Comparison of ENCODE assay signal across 8 cellular contexts in genomic region chr7:133081605-133082389, GRCh38. TPM values are rescaled to one million over a fixed set of nuclear protein-coding genes. Genes with fewer than 3 reads are reported as not detected.
DNase-seq lines count a peak whose midpoint lies in the region; ATAC-seq and TF ChIP-seq lines count a peak whose summit lies in the region.

CHCHD3 (minus strand) TSS chr7:133082090; CDS start chr7:133081937, 153 bp downstream.

- no peaks in the 10 kb centered on the region for H3K27me3 Mint-ChIP-seq in activated T-cell treated with anti-CD3 and anti-CD28 coated beads, Interleukin-2, amount 50 U/mL, for 24 hours

- H3K4me3 Mint-ChIP-seq in activated T-cell treated with anti-CD3 and anti-CD28 coated beads, Interleukin-2, amount 50 U/mL, for 24 hours: peak within 1 kb of the TSS; percentile 86

- DNase-seq in DMS153 treated with DMSO at 0.1 percent for 48 hours (lab: John Stamatoyannopoulos, UW; ENCODE audit: unreplicated experiment): peak; percentile 95
- peak; percentile 99 for DNase-seq in KBM-7
- peak; percentile 95 for DNase-seq in activated T-cell treated with anti-CD3 and anti-CD28 coated beads, Interleukin-2, amount 50 U/mL, for 24 hours
- peak; percentile 80 for DNase-seq in epithelial cell of proximal tubule (ENCODE audit: low read depth)
- peak; percentile 99 for DNase-seq in mucosa of gallbladder (ENCODE audit: low spot score)
- DNase-seq in stimulated activated CD8-positive, alpha-beta memory T cell treated with anti-CD3 and anti-CD28 coated beads, Interleukin-4, amount 100 ng/mL, for 4 hours (ENCODE audit: low read depth in 2 of 2, low spot score in 1 of 2): peak; percentile 87 to 93

- no peak for TF ChIP-seq CTCF in epithelial cell of proximal tubule (conservative IDR thresholded peaks at IDR 0.05; ENCODE audit: low read depth, low read length)

- peaks cover 35% of the 10 kb centered on the region for H3K4me1 Mint-ChIP-seq in activated T-cell treated with anti-CD3 and anti-CD28 coated beads, Interleukin-2, amount 50 U/mL, for 24 hours (ENCODE audit: low read depth)

- peaks cover 41% of the 10 kb centered on the region for H3K36me3 Mint-ChIP-seq in activated T-cell treated with anti-CD3 and anti-CD28 coated beads, Interleukin-2, amount 50 U/mL, for 24 hours (ENCODE audit: low read depth)

- H3K4me3 ChIP-seq in epithelial cell of proximal tubule (ENCODE audit: low read depth, low read length): peak within 1 kb of the TSS; percentile 79

- peak; percentile 99 for ATAC-seq in GM21717 (IDR thresholded peaks at IDR 0.05; ENCODE audit: unreplicated experiment)

- H3K27ac Mint-ChIP-seq in activated T-cell treated with anti-CD3 and anti-CD28 coated beads, Interleukin-2, amount 50 U/mL, for 24 hours: peak within 1 kb of the TSS; percentile 97

- no peaks in the 10 kb centered on the region for H3K9me3 Mint-ChIP-seq in activated T-cell treated with anti-CD3 and anti-CD28 coated beads, Interleukin-2, amount 50 U/mL, for 24 hours

- in situ Hi-C loops in KBM-7 (cut with MboI; ENCODE audit: low pct_unique_long_range_greater_than_20kb, low sequenced_read_pairs): no loop called here

TF ChIP-seq in PFSK-1, 5 proteins besides CTCF, POLR2A, EP300 and RAD21:
- TF ChIP-seq REST (IDR thresholded peaks at IDR 0.05; ENCODE audit: insufficient read depth in 1 of 2, low read depth in 2 of 2, low read length in 2 of 2): no peak
- TF ChIP-seq POLR2AphosphoS5 (IDR thresholded peaks at IDR 0.05; ENCODE audit: low read depth, low read length): peak; percentile 85
- peak; percentile 77 for TF ChIP-seq FOXP2 (optimal IDR thresholded peaks at IDR 0.05; ENCODE audit: borderline replicate concordance, extremely low read depth, extremely low read length, insufficient read depth)
- no peak for TF ChIP-seq SIN3A (IDR thresholded peaks at IDR 0.05; ENCODE audit: borderline replicate concordance, insufficient read depth, low read length)
- TF ChIP-seq TAF1 (IDR thresholded peaks at IDR 0.05; ENCODE audit: borderline replicate concordance, insufficient read depth, low read length): no peak

RNA-seq across cellular contexts. Expression of gene CHCHD3, which starts in this region (rescaled TPM):
- 90.7 TPM for polyA plus RNA-seq in PFSK-1 (2012; ENCODE audit: insufficient read length, low read depth)
- total RNA-seq in epithelial cell of proximal tubule (75.5 and 75.7 TPM in 2 replicates), mucosa of gallbladder (42.2 TPM)

Comparison
In these comparisons a context has a peak if more than half of its experiments do, and no peak if none do; other contexts are left out.
1. Peak in every context shown above with its lines: DNase-seq, ATAC-seq and H3K4me3 ChIP-seq.